Comparison of ENCODE assay signal across 16 cellular contexts in the genomic region with DNA sequence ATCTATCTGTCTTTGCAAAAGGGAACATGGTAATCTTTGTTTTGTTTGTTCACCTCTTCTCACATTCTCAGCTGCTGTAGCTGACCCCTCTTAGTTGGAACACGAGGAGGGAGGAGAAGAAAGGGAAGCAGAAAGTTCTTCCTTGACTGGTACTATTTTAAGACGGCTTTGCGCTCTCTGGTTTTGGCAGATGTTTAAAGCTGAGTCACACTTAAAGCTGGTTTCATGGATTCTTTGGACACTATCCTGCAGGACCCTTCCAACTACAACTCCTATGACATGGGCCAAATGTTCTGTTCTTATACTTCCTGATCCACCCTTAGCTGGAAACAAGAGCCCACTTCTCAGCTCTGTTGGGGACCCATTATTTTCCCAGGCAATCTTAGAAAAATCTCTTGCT. TPM values are rescaled to one million over a fixed set of nuclear protein-coding genes. Genes with fewer than 3 reads are reported as not detected.
DNase-seq lines count a peak whose midpoint lies in the region; ATAC-seq and TF ChIP-seq lines count a peak whose summit lies in the region.
"Had no signal": no experiment of that assay in that cellular context is flagged by ENCODE, and none has a peak within 500 bp of the region (broad histone marks: within the 10 kb centered on the region; RNA-seq: fewer than 3 reads in every experiment).

No MANE protein-coding gene starts in this region.

- 0 to 7% (median 4%) methylated on average over 3 of the region's 3 CpGs for WGBS in psoas muscle, 3 donors

- intact Hi-C loops in psoas muscle (cut with DNase I): loop anchor here (5.0 kb wide), 2 partner anchors 40 to 110 kb away; partner anchors contain the start of gene FXR1 (in 1 of the 2)

- ATAC-seq in psoas muscle (peak; percentile 73 to 90 (median 86)), HG02623 (IDR thresholded peaks at IDR 0.05; ENCODE audit: unreplicated experiment) (no peak), HG02588 (IDR thresholded peaks at IDR 0.05; ENCODE audit: unreplicated experiment) (no peak)

- H3K27me3 ChIP-seq in psoas muscle (ENCODE audit: insufficient read depth in 3 of 3, low read length in 2 of 3): no peaks in the 10 kb centered on the region

- H3K9me3 ChIP-seq in psoas muscle: no peaks in the 10 kb centered on the region
- H3K9me3 ChIP-seq: esophagus squamous epithelium, stomach had no signal

- TF ChIP-seq CTCF in fibroblast of pulmonary artery (IDR thresholded peaks at IDR 0.05; ENCODE audit: low read length, missing control alignments) (no peak), psoas muscle (IDR thresholded peaks at IDR 0.05) (no peak)

- no peaks in the 10 kb centered on the region for H3K36me3 ChIP-seq in psoas muscle (ENCODE audit: insufficient read depth in 1 of 2, low read depth in 1 of 2)
- H3K36me3 ChIP-seq: esophagus squamous epithelium, stomach had no signal

- DNase-seq in Daoy (ENCODE audit: low read depth) (peak; percentile 57), RPMI8226 (peak; percentile 49), fibroblast of pulmonary artery (ENCODE audit: low read depth) (peak; percentile 64), psoas muscle (no peak), NCI-H526 (lab: John Stamatoyannopoulos, UW) (no peak), AG08396 (ENCODE audit: low spot score) (no peak)
- DNase-seq: activated CD4-positive, alpha-beta T cell treated with anti-CD3 and anti-CD28 coated beads for 4 hours; activated T-cell treated with anti-CD3 and anti-CD28 coated beads, Interleukin-2, amount 50 U/mL, for 24 hours; esophagus squamous epithelium; NCI-H2081; NCI-H82; nucleus accumbens; stomach had no signal

- no peak overlapping the region for H3K4me3 ChIP-seq in fibroblast of pulmonary artery (replicated peaks; ENCODE audit: low read depth, low read length)
- peak overlapping the region; percentile 20 for H3K4me3 ChIP-seq in psoas muscle
- H3K4me3 ChIP-seq: esophagus squamous epithelium, smooth muscle cell, stomach had no signal

- H3K27ac ChIP-seq in psoas muscle: peak overlapping the region; percentile 81
- H3K27ac ChIP-seq: esophagus squamous epithelium, stomach had no signal

- peaks cover 22% of the 10 kb centered on the region for H3K4me1 ChIP-seq in psoas muscle

RNA-seq across cellular contexts. Expression of gene FXR1, which starts 40.6 kb away (rescaled TPM):
- 141 and 150 TPM in 2 replicates for total RNA-seq in Daoy (2014; rRNA removed; shearing (Covaris generic))
- 100 to 1,000 TPM; 636 to 779 (median 715) TPM for total RNA-seq in psoas muscle
- polyA plus RNA-seq in psoas muscle: 100 to 1,000 TPM; 199 to 777 (median 479) TPM

Comparison
In these comparisons a context has a peak if more than half of its experiments do, and no peak if none do; other contexts are left out.
1. DNase-seq: peak in Daoy (single experiment), RPMI8226 (single experiment) and fibroblast of pulmonary artery (single experiment); none in psoas muscle (0 of 2), NCI-H526 (0 of 2) and AG08396 (single experiment).
2. ATAC-seq: peak in psoas muscle (4 of 4); none in HG02623 (single experiment) and HG02588 (single experiment).